23 cellular contexts compared by ENCODE assay signal in genomic region chr22:17107547-17107810, GRCh38. TPM values are rescaled to one million over a fixed set of nuclear protein-coding genes. Genes with fewer than 3 reads are reported as not detected.
DNase-seq lines count a peak whose midpoint lies in the region; ATAC-seq and TF ChIP-seq lines count a peak whose summit lies in the region.
"Had no signal": no experiment of that assay in that cellular context is flagged by ENCODE, and none has a peak within 500 bp of the region (broad histone marks: within the 10 kb centered on the region; RNA-seq: fewer than 3 reads in every experiment).

No MANE protein-coding gene starts in this region.

- H2AFZ ChIP-seq in GM23338 = no peak overlapping the region

- H3K4me3 Mint-ChIP-seq in activated CD4-positive, alpha-beta T cell treated with anti-CD3 and anti-CD28 coated beads for 36 hours = no peak overlapping the region
- no peak overlapping the region for H3K4me3 Mint-ChIP-seq in GM23338

- H3K9me3 ChIP-seq in BLaER1 = no peaks in the 10 kb centered on the region
- H3K9me3 ChIP-seq in WERI-Rb-1 (ENCODE audit: severe bottlenecking) = no peaks in the 10 kb centered on the region
- H3K9me3 ChIP-seq: gastroesophageal sphincter, thyroid gland had no signal

- DNase-seq in activated CD4-positive, alpha-beta T cell treated with anti-CD3 and anti-CD28 coated beads for 36 hours = no peak
- DNase-seq in activated CD4-positive, alpha-beta T cell treated with anti-CD3 and anti-CD28 coated beads, Interleukin-2, amount 50 U/mL, for 1 hour = no peak
- DNase-seq in WERI-Rb-1 (no peak), NCI-H345 (lab: John Stamatoyannopoulos, UW) (no peak), GM23338 (ENCODE audit: low spot score) (no peak)
- DNase-seq in effector CD8-positive, alpha-beta T cell (lab: John Stamatoyannopoulos, UW) = no peak
- DNase-seq: activated CD8-positive, alpha-beta memory T cell treated with anti-CD3 and anti-CD28 coated beads for 24 hours; activated gamma-delta T cell treated with Interleukin-2 at 50 U/mL for 16 hours; activated T-cell treated with anti-CD3 and anti-CD28 coated beads, Interleukin-2, amount 50 U/mL, for 24 hours; dermis blood vessel endothelial cell; hippocampal formation; left colon; mesenchymal stem cell; occipital lobe; stimulated activated naive CD4-positive, alpha-beta T cell treated with Interleukin-2 at 50 U/mL for 16 hours; T-helper 9 cell; thyroid gland had no signal

- H3K9me2 ChIP-seq in GM23338 (ENCODE audit: insufficient read depth) = no peaks in the 10 kb centered on the region

- H4K20me1 ChIP-seq in BLaER1 (peaks cover 68% of the 10 kb centered on the region), GM23338 (replicated peaks; ENCODE audit: insufficient read depth) (no peaks in the 10 kb centered on the region)

- POLR2A ChIA-PET in activated CD4-positive, alpha-beta T cell treated with anti-CD3 and anti-CD28 coated beads for 36 hours (lab: Charles Lee) = no interaction called here

- no peaks in the 10 kb centered on the region for H3K27me3 ChIP-seq in BLaER1
- H3K27me3 ChIP-seq in WERI-Rb-1 (ENCODE audit: insufficient read depth, low read depth, severe bottlenecking) = no peaks in the 10 kb centered on the region
- H3K27me3 ChIP-seq in layer of hippocampus (ENCODE audit: control insufficient read depth, insufficient read depth, low read length) = no peaks in the 10 kb centered on the region
- no peaks in the 10 kb centered on the region for H3K27me3 ChIP-seq in GM23338 (ENCODE audit: insufficient read depth)
- H3K27me3 ChIP-seq: cardiac muscle cell, gastroesophageal sphincter, thyroid gland had no signal

- TF ChIP-seq CTCF in WERI-Rb-1 (IDR thresholded peaks at IDR 0.05; ENCODE audit: low read depth, low read length) = no peak
- no peak for TF ChIP-seq CTCF in GM23338 (conservative IDR thresholded peaks at IDR 0.05; ENCODE audit: low read depth in 2 of 2)

- 0 out of 2 replicates have a peak, but pooled peaks cover 2% of the 10 kb centered on the region for H3F3A ChIP-seq in GM23338 (replicated peaks; ENCODE audit: low read depth)

- peaks cover 76% of the 10 kb centered on the region for H3K36me3 ChIP-seq in BLaER1
- peaks cover 14% of the 10 kb centered on the region for H3K36me3 ChIP-seq in WERI-Rb-1
- no peaks in the 10 kb centered on the region; the same call in 1 of the 2 replicates for H3K36me3 ChIP-seq in GM23338 (ENCODE audit: insufficient read depth)
- H3K36me3 ChIP-seq: cardiac muscle cell had no signal

- H3K4me2 ChIP-seq in BLaER1 (peak overlapping the region; percentile 69), GM23338 (no peak overlapping the region)

- peaks cover 36% of the 10 kb centered on the region for H3K4me1 Mint-ChIP-seq in activated CD4-positive, alpha-beta T cell treated with anti-CD3 and anti-CD28 coated beads for 36 hours
- peaks cover 10% of the 10 kb centered on the region; the same call in 2 of the 3 replicates for H3K4me1 Mint-ChIP-seq in GM23338

- ATAC-seq in activated CD4-positive, alpha-beta T cell treated with anti-CD3 and anti-CD28 coated beads for 36 hours = no peak
- ATAC-seq in GM23338 = no peak
- ATAC-seq: left colon had no signal

- H3K79me2 ChIP-seq in GM23338 (replicated peaks; ENCODE audit: insufficient read depth) = no peaks in the 10 kb centered on the region

- intact Hi-C loops in activated CD4-positive, alpha-beta T cell treated with anti-CD3 and anti-CD28 coated beads for 36 hours (cut with DNase I, micrococcal nuclease) = no loop called here

- H3K4me1 ChIP-seq in BLaER1 (peaks cover 26% of the 10 kb centered on the region), GM23338 (ENCODE audit: insufficient read depth) (no peaks in the 10 kb centered on the region)
- H3K4me1 ChIP-seq: gastroesophageal sphincter had no signal

- CTCF ChIA-PET in activated CD4-positive, alpha-beta T cell treated with anti-CD3 and anti-CD28 coated beads for 36 hours (lab: Charles Lee) = interaction anchor here (0.7 to 1.4 kb wide), 5 partner anchors 8 to 649 kb away, joined by 3 to 4 read pairs (median 3); no protein-coding TSS in a partner anchor

- H3K9ac ChIP-seq in BLaER1 = no peak overlapping the region

- no peaks in the 10 kb centered on the region for H3K27me3 Mint-ChIP-seq in activated CD4-positive, alpha-beta T cell treated with anti-CD3 and anti-CD28 coated beads for 36 hours
- H3K27me3 Mint-ChIP-seq in GM23338 (ENCODE audit: insufficient read depth, low read depth, poor library complexity) = peaks cover 5% of the 10 kb centered on the region
- H3K27me3 Mint-ChIP-seq: activated T-cell treated with anti-CD3 and anti-CD28 coated beads, Interleukin-2, amount 50 U/mL, for 24 hours had no signal

- H3K9me3 Mint-ChIP-seq in activated CD4-positive, alpha-beta T cell treated with anti-CD3 and anti-CD28 coated beads for 36 hours (ENCODE audit: low read depth) = no peaks in the 10 kb centered on the region
- no peaks in the 10 kb centered on the region; the same call in 2 of the 3 replicates for H3K9me3 Mint-ChIP-seq in GM23338
- H3K9me3 Mint-ChIP-seq: activated T-cell treated with anti-CD3 and anti-CD28 coated beads, Interleukin-2, amount 50 U/mL, for 24 hours had no signal

- H3K27ac ChIP-seq in BLaER1 = peak overlapping the region; percentile 41
- peak overlapping the region; percentile 81 for H3K27ac ChIP-seq in WERI-Rb-1
- H3K27ac ChIP-seq in layer of hippocampus (ENCODE audit: low read depth, low read length) = peak overlapping the region; percentile 57
- H3K27ac ChIP-seq in GM23338 (ENCODE audit: low read depth) = no peak overlapping the region
- H3K27ac ChIP-seq: cardiac muscle cell, gastroesophageal sphincter, RWPE1, thyroid gland had no signal

- peaks cover 38% of the 10 kb centered on the region for H3K36me3 Mint-ChIP-seq in activated CD4-positive, alpha-beta T cell treated with anti-CD3 and anti-CD28 coated beads for 36 hours (ENCODE audit: low read depth)
- peaks cover 3% of the 10 kb centered on the region; the same call in 2 of the 3 replicates for H3K36me3 Mint-ChIP-seq in GM23338 (ENCODE audit: low read depth)

- H3K4me3 ChIP-seq in BLaER1 (no peak overlapping the region), WERI-Rb-1 (ENCODE audit: low read depth, low read length) (no peak overlapping the region), GM23338 (no peak overlapping the region)
- H3K4me3 ChIP-seq: cardiac muscle cell, gastroesophageal sphincter, thyroid gland had no signal

- H3K27ac Mint-ChIP-seq in activated CD4-positive, alpha-beta T cell treated with anti-CD3 and anti-CD28 coated beads for 36 hours = peak overlapping the region; percentile 76
- no peak overlapping the region for H3K27ac Mint-ChIP-seq in GM23338

TF ChIP-seq in GM23338, 12 proteins besides CTCF, POLR2A, EP300 and RAD21 (continues in another document):
- TF ChIP-seq ZNF331 (CRISPR knock-in tag; IDR thresholded peaks at IDR 0.05; ENCODE audit: low read depth) (no peak), REST (IDR thresholded peaks at IDR 0.05; ENCODE audit: unreplicated experiment) (no peak), STAT1 (IDR thresholded peaks at IDR 0.05; ENCODE audit: unreplicated experiment) (no peak), POLR2AphosphoS5 (IDR thresholded peaks at IDR 0.05; ENCODE audit: low read depth) (no peak)

RNA-seq across cellular contexts. Expression of gene TMEM121B, which starts 13.7 kb away (rescaled TPM):
- total RNA-seq in activated CD4-positive, alpha-beta T cell treated with anti-CD3 and anti-CD28 coated beads for 36 hours = under 1 TPM; 0.14 to 0.19 TPM
- total RNA-seq in GM23338 (2014; rRNA removed; shearing (Covaris generic)) = 6.4 and 7.2 TPM in 2 replicates
- 2.0 and 2.4 TPM in 2 replicates for polyA plus RNA-seq in GM23338 (2016; fragmentation: Nextera tagmentation; extraction: Ambion mirVana)
- total RNA-seq: NCI-H460 had no signal

RNA-seq across cellular contexts. Expression of gene IL17RA, which starts 22.7 kb away (rescaled TPM):
- 10 to 100 TPM; 13.1 to 13.3 TPM for total RNA-seq in activated CD4-positive, alpha-beta T cell treated with anti-CD3 and anti-CD28 coated beads for 36 hours
- 9.6 and 11.9 TPM in 2 replicates for total RNA-seq in GM23338 (2014; rRNA removed; shearing (Covaris generic))
- polyA plus RNA-seq in GM23338 (2016; fragmentation: Nextera tagmentation; extraction: Ambion mirVana) = 3.2 TPM in 2 replicates

RNA-seq across cellular contexts. Expression of gene HDHD5, which starts 51.6 kb away (rescaled TPM):
- total RNA-seq in activated CD4-positive, alpha-beta T cell treated with anti-CD3 and anti-CD28 coated beads for 36 hours = 10 to 100 TPM; 51.6 to 69.0 TPM
- 102 and 116 TPM in 2 replicates for total RNA-seq in GM23338 (2014; rRNA removed; shearing (Covaris generic))
- polyA plus RNA-seq in GM23338 (2016; fragmentation: Nextera tagmentation; extraction: Ambion mirVana) = 54.9 and 70.0 TPM in 2 replicates
